In the genomic region with DNA sequence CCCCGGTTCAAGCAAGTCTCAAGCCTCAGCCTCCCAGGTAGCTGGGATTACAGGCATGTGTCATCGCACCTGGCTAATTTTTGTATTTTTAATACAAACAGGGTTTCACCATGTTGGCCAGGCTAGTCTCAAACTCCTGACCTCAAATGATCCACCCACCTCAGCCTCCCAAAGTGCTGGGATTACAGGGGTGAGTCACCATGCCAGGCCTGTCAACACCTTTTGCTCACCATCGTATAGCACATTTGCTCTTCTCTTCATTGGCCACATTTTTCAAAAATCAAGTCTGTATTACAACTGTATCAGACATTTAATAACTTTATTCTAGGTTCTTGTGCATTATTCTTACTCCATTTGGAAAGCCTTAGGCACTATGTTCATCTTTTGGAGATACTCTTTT, we compare ENCODE assay signal across 1 cellular context.
TF ChIP-seq lines count a peak whose summit lies in the region.

No MANE protein-coding gene starts in this region.

TF ChIP-seq in K562, 482 proteins besides CTCF, POLR2A, EP300 and RAD21 (continued from another document):
- TF ChIP-seq JUND (IDR thresholded peaks at IDR 0.05; ENCODE audit: borderline replicate concordance, low read depth, low read length) (peak; percentile 26; the same call in 1 of the 2 replicates), JUND (tag; IDR thresholded peaks at IDR 0.05; ENCODE audit: borderline replicate concordance, low read depth, low read length) (no peak), NR3C1 (CRISPR knock-in tag; IDR thresholded peaks at IDR 0.05) (no peak), CBX8 (IDR thresholded peaks at IDR 0.05; ENCODE audit: borderline replicate concordance, extremely low read depth, low read depth, low read length, poor library complexity, severe bottlenecking) (no peak)
- TF ChIP-seq, protein P1, sequence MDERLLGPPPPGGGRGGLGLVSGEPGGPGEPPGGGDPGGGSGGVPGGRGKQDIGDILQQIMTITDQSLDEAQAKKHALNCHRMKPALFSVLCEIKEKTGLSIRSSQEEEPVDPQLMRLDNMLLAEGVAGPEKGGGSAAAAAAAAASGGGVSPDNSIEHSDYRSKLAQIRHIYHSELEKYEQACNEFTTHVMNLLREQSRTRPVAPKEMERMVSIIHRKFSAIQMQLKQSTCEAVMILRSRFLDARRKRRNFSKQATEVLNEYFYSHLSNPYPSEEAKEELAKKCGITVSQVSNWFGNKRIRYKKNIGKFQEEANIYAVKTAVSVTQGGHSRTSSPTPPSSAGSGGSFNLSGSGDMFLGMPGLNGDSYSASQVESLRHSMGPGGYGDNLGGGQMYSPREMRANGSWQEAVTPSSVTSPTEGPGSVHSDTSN (CRISPR knock-in tag; IDR thresholded peaks at IDR 0.05; ENCODE audit: low read depth), result no peak
- TF ChIP-seq, protein P1 (tag; conservative IDR thresholded peaks at IDR 0.05; ENCODE audit: low read depth), result 0 out of 2 replicates have a peak, but pooled peaks have one; percentile 26
